Comparison of ENCODE assay signal across 11 cellular contexts in genomic region chr1:205144751-205145150, GRCh38. TPM values are rescaled to one million over a fixed set of nuclear protein-coding genes. Genes with fewer than 3 reads are reported as not detected.
DNase-seq lines count a peak whose midpoint lies in the region; ATAC-seq and TF ChIP-seq lines count a peak whose summit lies in the region.
"Had no signal": no experiment of that assay in that cellular context is flagged by ENCODE, and none has a peak within 500 bp of the region (broad histone marks: within the 10 kb centered on the region; RNA-seq: fewer than 3 reads in every experiment).

No MANE protein-coding gene starts in this region.

- no peak overlapping the region for H3K4me3 Mint-ChIP-seq in glutamatergic neuron (ENCODE audit: unreplicated experiment)

- H3K36me3 ChIP-seq in SJSA1: peaks cover 8% of the 10 kb centered on the region; the same call in 1 of the 2 replicates
- no peaks in the 10 kb centered on the region for H3K36me3 ChIP-seq in fibroblast of lung (ENCODE audit: control insufficient read depth, insufficient read depth, low read length)
- H3K36me3 ChIP-seq: ovary had no signal

- no peaks in the 10 kb centered on the region for H3K9me3 Mint-ChIP-seq in glutamatergic neuron (ENCODE audit: unreplicated experiment)

- H3K9ac ChIP-seq in fibroblast of lung (ENCODE audit: insufficient read depth, low read length): no peak overlapping the region

- H3K27me3 ChIP-seq in SJSA1 (replicated peaks) (no peaks in the 10 kb centered on the region), fibroblast of lung (ENCODE audit: control insufficient read depth, insufficient read depth, low read length) (no peaks in the 10 kb centered on the region)
- H3K27me3 ChIP-seq: ovary had no signal

- ATAC-seq in HG02970 (IDR thresholded peaks at IDR 0.05; ENCODE audit: low FRiP score, unreplicated experiment) (no peak), HG03045 (IDR thresholded peaks at IDR 0.05; ENCODE audit: unreplicated experiment) (no peak), HG03342 (IDR thresholded peaks at IDR 0.05; ENCODE audit: unreplicated experiment) (no peak)

- H3K4me2 ChIP-seq in fibroblast of lung (ENCODE audit: extremely low read depth, insufficient read depth, low read length): peak overlapping the region; percentile 59

- DNase-seq in EL (peak; percentile 83), SJSA1 (ENCODE audit: low read depth in 1 of 2, low spot score in 2 of 2) (peak in 1 of 2 experiments; percentile 77), fibroblast of lung (ENCODE audit: low read depth in 2 of 2) (peak; percentile 59 to 76), pulmonary artery endothelial cell (ENCODE audit: low read depth, low spot score) (peak; percentile 58), glutamatergic neuron (no peak)
- DNase-seq: DMS79 treated with DMSO at 0.1 percent for 48 hours, ovary had no signal

- no peaks in the 10 kb centered on the region for H4K20me1 ChIP-seq in fibroblast of lung (ENCODE audit: control insufficient read depth, extremely low read depth, insufficient read depth, low read length)

- no peaks in the 10 kb centered on the region for H3K36me3 Mint-ChIP-seq in glutamatergic neuron (ENCODE audit: unreplicated experiment)

- no peaks in the 10 kb centered on the region for H3K27me3 Mint-ChIP-seq in glutamatergic neuron (ENCODE audit: unreplicated experiment)

- H3K27ac Mint-ChIP-seq in glutamatergic neuron (ENCODE audit: unreplicated experiment): no peak overlapping the region

- H2AFZ ChIP-seq in fibroblast of lung (ENCODE audit: low read length): no peak overlapping the region

- no peaks in the 10 kb centered on the region for H3K9me3 ChIP-seq in SJSA1 (replicated peaks)
- H3K9me3 ChIP-seq in fibroblast of lung (ENCODE audit: control insufficient read depth, insufficient read depth, low read depth, low read length): no peaks in the 10 kb centered on the region
- H3K9me3 ChIP-seq: ovary had no signal

- H3K4me3 ChIP-seq in SJSA1 (no peak overlapping the region), fibroblast of lung (replicated peaks in 1 of 4; ENCODE audit: control extremely low read depth in 1 of 4, insufficient read depth in 1 of 4, low read depth in 3 of 4, low read length in 4 of 4) (no peak overlapping the region)
- H3K4me3 ChIP-seq: coronary artery, ovary had no signal

- H3K79me2 ChIP-seq in fibroblast of lung (ENCODE audit: control insufficient read depth, insufficient read depth, low read length): no peaks in the 10 kb centered on the region

- H3K4me1 ChIP-seq in SJSA1 (replicated peaks) (peaks cover 58% of the 10 kb centered on the region), fibroblast of lung (ENCODE audit: control insufficient read depth, extremely low read depth, insufficient read depth, low read length) (peaks cover 25% of the 10 kb centered on the region)

- H3K27ac ChIP-seq in SJSA1 (peak overlapping the region; percentile 80), fibroblast of lung (ENCODE audit: insufficient read depth, low read length) (peak overlapping the region; percentile 46)
- H3K27ac ChIP-seq: ovary had no signal

- peaks cover 6% of the 10 kb centered on the region for H3K4me1 Mint-ChIP-seq in glutamatergic neuron (ENCODE audit: low read depth, unreplicated experiment)

- TF ChIP-seq CTCF in fibroblast of lung (conservative IDR thresholded peaks at IDR 0.05 in 1 of 2, IDR thresholded peaks at IDR 0.05 in 1 of 2; ENCODE audit: low read depth in 1 of 2, low read length in 2 of 2): no peak
- TF ChIP-seq CTCF in glutamatergic neuron (IDR thresholded peaks at IDR 0.05; ENCODE audit: partially characterized antibody, unreplicated experiment): no peak

RNA-seq across cellular contexts. Expression of gene RBBP5, which starts 23.0 kb away (rescaled TPM):
- total RNA-seq in SJSA1 (2014; rRNA removed; shearing (Covaris generic)): 15.2 and 30.2 TPM in 2 replicates
- 19.8 and 22.1 TPM in 2 replicates for total RNA-seq in fibroblast of lung
- 16.4 and 19.9 TPM in 2 replicates for polyA plus RNA-seq in fibroblast of lung
- 8.7 and 10.3 TPM in 2 replicates for polyA plus RNA-seq in fibroblast of lung (2012)
- 3.0 and 4.9 TPM in 2 replicates for polyA minus RNA-seq in fibroblast of lung (ENCODE audit: low replicate concordance)
- 17.7 and 28.9 TPM in 2 replicates for total RNA-seq in pulmonary artery endothelial cell
- total RNA-seq in glutamatergic neuron (ENCODE audit: unreplicated experiment): 20.6 TPM
